8 cellular contexts compared by ENCODE assay signal in genomic region chr2:17719562-17720371, GRCh38. TPM values are rescaled to one million over a fixed set of nuclear protein-coding genes. Genes with fewer than 3 reads are reported as not detected.
DNase-seq lines count a peak whose midpoint lies in the region; ATAC-seq and TF ChIP-seq lines count a peak whose summit lies in the region.

No MANE protein-coding gene starts in this region.

- H3K9me3 Mint-ChIP-seq in activated naive CD8-positive, alpha-beta T cell treated with anti-CD3 and anti-CD28 coated beads, Interleukin-2, amount 10 ng/mL, durations not matched to agents 7 days and 5 days: no peaks in the 10 kb centered on the region
- no peaks in the 10 kb centered on the region for H3K9me3 Mint-ChIP-seq in activated naive CD8-positive, alpha-beta T cell treated with anti-CD3 and anti-CD28 coated beads for 36 hours

- no peak for TF ChIP-seq POLR2A in upper lobe of left lung (IDR thresholded peaks at IDR 0.05)

- no peak overlapping the region; a peak in 1 of 4 replicates for H3K4me3 ChIP-seq in SK-N-SH (ENCODE audit: low read depth in 2 of 2, low read length in 1 of 2)
- no peak overlapping the region for H3K4me3 ChIP-seq in upper lobe of left lung

- TF ChIP-seq RAD21 in SK-N-SH (IDR thresholded peaks at IDR 0.05; ENCODE audit: low read length): peak; percentile 82

- 80% methylated on average over 4 of the region's 4 CpGs for WGBS in SK-N-SH (ENCODE audit: low lambda C conversion rate)
- 73 to 81% methylated on average over 4 of the region's 4 CpGs for WGBS in upper lobe of left lung, 2 donors

- no peaks in the 10 kb centered on the region for H3K9me3 ChIP-seq in SK-N-SH
- H3K9me3 ChIP-seq in upper lobe of left lung: no peaks in the 10 kb centered on the region

- H3K27ac ChIP-seq in SK-N-SH (ENCODE audit: low read depth in 2 of 2, low read length in 1 of 2) (0 out of 4 replicates have a peak overlapping the region, but pooled peaks of 1 of the 2 experiments have one; percentile 5), upper lobe of left lung (no peak overlapping the region)

- H3K27me3 Mint-ChIP-seq in activated naive CD8-positive, alpha-beta T cell treated with anti-CD3 and anti-CD28 coated beads, Interleukin-2, amount 10 ng/mL, durations not matched to agents 7 days and 5 days: no peaks in the 10 kb centered on the region
- H3K27me3 Mint-ChIP-seq in activated naive CD8-positive, alpha-beta T cell treated with anti-CD3 and anti-CD28 coated beads for 36 hours: no peaks in the 10 kb centered on the region

- peaks cover 18% of the 10 kb centered on the region for H3K36me3 Mint-ChIP-seq in activated naive CD8-positive, alpha-beta T cell treated with anti-CD3 and anti-CD28 coated beads, Interleukin-2, amount 10 ng/mL, durations not matched to agents 7 days and 5 days
- H3K36me3 Mint-ChIP-seq in activated naive CD8-positive, alpha-beta T cell treated with anti-CD3 and anti-CD28 coated beads for 36 hours: peaks cover 10% of the 10 kb centered on the region

- H3K9ac ChIP-seq in SK-N-SH: no peak overlapping the region

- H3K79me2 ChIP-seq in SK-N-SH (ENCODE audit: insufficient read depth): no peaks in the 10 kb centered on the region; the same call in 1 of the 2 replicates

- CTCF ChIA-PET in SK-N-SH (lab: Yijun Ruan, JAX): interaction anchor here (0.8 to 5.5 kb wide), 45 partner anchors 10 to 659 kb away, joined by 3 to 72 read pairs (median 6); partner anchors contain the start of genes GEN1, MSGN1 and SMC6

- no peak for TF ChIP-seq EP300 in SK-N-SH (IDR thresholded peaks at IDR 0.05; ENCODE audit: borderline replicate concordance in 1 of 2, low read depth in 1 of 2, low read length in 1 of 2)
- TF ChIP-seq EP300 in upper lobe of left lung (IDR thresholded peaks at IDR 0.05): no peak

- no peak overlapping the region for H2AFZ ChIP-seq in SK-N-SH (ENCODE audit: low read depth)

- peak; percentile 22 for ATAC-seq in activated naive CD8-positive, alpha-beta T cell treated with anti-CD3 and anti-CD28 coated beads, Interleukin-2, amount 10 ng/mL, durations not matched to agents 7 days and 5 days (ENCODE audit: low read depth)
- ATAC-seq in HG02852 (IDR thresholded peaks at IDR 0.05; ENCODE audit: unreplicated experiment) (peak; percentile 54), upper lobe of left lung (ENCODE audit: low FRiP score in 2 of 2) (peak in 1 of 2 donors; percentile 43)

- no peak overlapping the region for H3K4me3 Mint-ChIP-seq in activated naive CD8-positive, alpha-beta T cell treated with anti-CD3 and anti-CD28 coated beads, Interleukin-2, amount 10 ng/mL, durations not matched to agents 7 days and 5 days
- no peak overlapping the region for H3K4me3 Mint-ChIP-seq in activated naive CD8-positive, alpha-beta T cell treated with anti-CD3 and anti-CD28 coated beads for 36 hours

- POLR2A ChIA-PET in activated naive CD8-positive, alpha-beta T cell treated with anti-CD3 and anti-CD28 coated beads, Interleukin-2, amount 10 ng/mL, durations not matched to agents 7 days and 5 days (lab: Charles Lee): no interaction called here
- POLR2A ChIA-PET in SK-N-SH (lab: Yijun Ruan, JAX): no interaction called here

- no peaks in the 10 kb centered on the region for H3K4me1 ChIP-seq in SK-N-SH (ENCODE audit: control insufficient read depth in 1 of 2, insufficient read depth in 2 of 2, low read depth in 1 of 2, low read length in 1 of 2)
- no peaks in the 10 kb centered on the region for H3K4me1 ChIP-seq in upper lobe of left lung

- H3F3A ChIP-seq in SK-N-SH (replicated peaks; ENCODE audit: insufficient read depth): peaks cover 17% of the 10 kb centered on the region

- H3K4me1 Mint-ChIP-seq in activated naive CD8-positive, alpha-beta T cell treated with anti-CD3 and anti-CD28 coated beads, Interleukin-2, amount 10 ng/mL, durations not matched to agents 7 days and 5 days: no peaks in the 10 kb centered on the region
- H3K4me1 Mint-ChIP-seq in activated naive CD8-positive, alpha-beta T cell treated with anti-CD3 and anti-CD28 coated beads for 36 hours: no peaks in the 10 kb centered on the region

- no peak for DNase-seq in activated naive CD8-positive, alpha-beta T cell treated with anti-CD3 and anti-CD28 coated beads, Interleukin-2, amount 10 ng/mL, durations not matched to agents 7 days and 5 days
- DNase-seq in activated naive CD8-positive, alpha-beta T cell treated with anti-CD3 and anti-CD28 coated beads for 36 hours: no peak
- DNase-seq in SK-N-SH (peak; percentile 24), glomerular visceral epithelial cell (ENCODE audit: extremely low spot score) (peak; percentile 16), upper lobe of left lung (no peak), cerebellar nuclear complex (lab: John Stamatoyannopoulos, UW) (no peak), NCI-H2107 treated with DMSO at 0.1 percent for 48 hours (lab: John Stamatoyannopoulos, UW; ENCODE audit: unreplicated experiment) (no peak)

- H3K27me3 ChIP-seq in SK-N-SH (ENCODE audit: insufficient read depth) (no peaks in the 10 kb centered on the region), upper lobe of left lung (no peaks in the 10 kb centered on the region)

- no peak overlapping the region for H3K4me2 ChIP-seq in SK-N-SH

- H4K20me1 ChIP-seq in SK-N-SH (ENCODE audit: insufficient read depth): no peaks in the 10 kb centered on the region

- peaks cover 84 to 87% of the 10 kb centered on the region in 2 experiments for H3K36me3 ChIP-seq in SK-N-SH (replicated peaks in 1 of 2; ENCODE audit: control insufficient read depth in 1 of 2, insufficient read depth in 2 of 2, low read length in 1 of 2)
- peaks cover 3 to 87% (median 16%) of the 10 kb centered on the region in 4 donors for H3K36me3 ChIP-seq in upper lobe of left lung

- H3K9me2 ChIP-seq in SK-N-SH: no peaks in the 10 kb centered on the region

- no peak overlapping the region for H3K27ac Mint-ChIP-seq in activated naive CD8-positive, alpha-beta T cell treated with anti-CD3 and anti-CD28 coated beads, Interleukin-2, amount 10 ng/mL, durations not matched to agents 7 days and 5 days
- H3K27ac Mint-ChIP-seq in activated naive CD8-positive, alpha-beta T cell treated with anti-CD3 and anti-CD28 coated beads for 36 hours: no peak overlapping the region

- TF ChIP-seq CTCF in SK-N-SH (IDR thresholded peaks at IDR 0.05): peak; percentile 94
- peak; percentile 51 to 85 (median 68) for TF ChIP-seq CTCF in upper lobe of left lung (IDR thresholded peaks at IDR 0.05)

TF ChIP-seq in SK-N-SH, 30 proteins besides CTCF, POLR2A, EP300 and RAD21:
- TF ChIP-seq ELF1 (IDR thresholded peaks at IDR 0.05): no peak
- TF ChIP-seq SMC3 (IDR thresholded peaks at IDR 0.05; ENCODE audit: low read depth, low read length): peak; percentile 50

RNA-seq across cellular contexts. Expression of gene SMC6, which starts 33.8 kb away (rescaled TPM):
- total RNA-seq in activated naive CD8-positive, alpha-beta T cell treated with anti-CD3 and anti-CD28 coated beads, Interleukin-2, amount 10 ng/mL, durations not matched to agents 7 days and 5 days: 10 to 100 TPM; 25.1 to 27.9 TPM
- total RNA-seq in activated naive CD8-positive, alpha-beta T cell treated with anti-CD3 and anti-CD28 coated beads for 36 hours: 10 to 100 TPM; 22.5 TPM
- polyA plus RNA-seq in SK-N-SH (2012; rRNA removed): 6.5 and 8.2 TPM in 2 replicates
- polyA plus RNA-seq in SK-N-SH (2012; cell fraction: cytosol; rRNA removed): 7.9 and 10.9 TPM in 2 replicates
- 10.7 and 19.7 TPM in 2 replicates for polyA plus RNA-seq in SK-N-SH (2012; cell fraction: nucleus; rRNA removed)
- 10 to 100 TPM in 5 of 6 donors, 1 to 10 TPM in 1; 5.8 to 30.8 (median 13.6) TPM for total RNA-seq in upper lobe of left lung

RNA-seq across cellular contexts. Expression of gene GEN1, which starts 34.2 kb away (rescaled TPM):
- 10 to 100 TPM; 30.6 to 31.1 TPM for total RNA-seq in activated naive CD8-positive, alpha-beta T cell treated with anti-CD3 and anti-CD28 coated beads, Interleukin-2, amount 10 ng/mL, durations not matched to agents 7 days and 5 days
- 10 to 100 TPM; 24.1 to 26.7 TPM for total RNA-seq in activated naive CD8-positive, alpha-beta T cell treated with anti-CD3 and anti-CD28 coated beads for 36 hours
- 5.3 and 7.8 TPM in 2 replicates for polyA plus RNA-seq in SK-N-SH (2012; rRNA removed)
- polyA plus RNA-seq in SK-N-SH (2012; cell fraction: cytosol; rRNA removed): 2.7 and 2.8 TPM in 2 replicates
- 18.0 and 28.6 TPM in 2 replicates for polyA plus RNA-seq in SK-N-SH (2012; cell fraction: nucleus; rRNA removed)
- total RNA-seq in upper lobe of left lung: 1 to 10 TPM; 4.9 to 8.2 (median 7.3) TPM

Comparison
In these comparisons a context has a peak if more than half of its experiments do, and no peak if none do; other contexts are left out.
1. DNase-seq: peak in SK-N-SH (single experiment) and glomerular visceral epithelial cell (single experiment); none in activated naive CD8-positive, alpha-beta T cell treated with anti-CD3 and anti-CD28 coated beads, Interleukin-2, amount 10 ng/mL, durations not matched to agents 7 days and 5 days (single experiment), activated naive CD8-positive, alpha-beta T cell treated with anti-CD3 and anti-CD28 coated beads for 36 hours (single experiment), upper lobe of left lung (0 of 2), cerebellar nuclear complex (0 of 2) and NCI-H2107 treated with DMSO at 0.1 percent for 48 hours (single experiment).